Comparison of ENCODE assay signal across 1 cellular context in the genomic region with DNA sequence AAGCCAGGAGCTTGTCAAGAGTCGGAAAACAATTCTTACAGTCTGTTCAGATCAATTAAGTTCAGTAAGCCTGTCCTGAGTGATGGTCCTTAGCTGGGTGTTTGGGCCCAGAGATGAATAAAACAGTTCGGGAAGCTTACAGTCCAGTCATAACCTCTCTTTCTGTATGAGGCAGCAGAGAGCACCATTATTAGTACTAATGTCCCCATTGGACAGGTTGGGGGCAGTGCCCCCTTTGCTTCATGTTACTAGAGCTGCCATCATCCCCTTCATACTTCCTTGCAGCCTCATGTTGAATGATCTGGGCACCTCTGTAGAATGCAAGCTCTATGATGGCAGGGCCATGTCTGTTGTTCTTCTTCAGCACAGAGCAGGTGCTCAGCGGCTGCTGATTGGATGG.
TF ChIP-seq lines count a peak whose summit lies in the region.

No MANE protein-coding gene starts in this region.

TF ChIP-seq in HepG2, 621 proteins besides CTCF, POLR2A, EP300 and RAD21 (continued from another document):
- no peak for TF ChIP-seq ZNF597 (CRISPR knock-in tag; IDR thresholded peaks at IDR 0.05)
- no peak for TF ChIP-seq ZNF101 (CRISPR knock-in tag; IDR thresholded peaks at IDR 0.05; ENCODE audit: borderline replicate concordance, low read depth)
- TF ChIP-seq RARG (CRISPR knock-in tag; IDR thresholded peaks at IDR 0.05; ENCODE audit: low read depth) = no peak
- TF ChIP-seq NONO (IDR thresholded peaks at IDR 0.05) = no peak
- TF ChIP-seq NONO (CRISPR knock-in tag; conservative IDR thresholded peaks at IDR 0.05) = no peak
- no peak for TF ChIP-seq ZNF577 (CRISPR knock-in tag; IDR thresholded peaks at IDR 0.05; ENCODE audit: borderline replicate concordance, low read depth)
- TF ChIP-seq FOXK2 (IDR thresholded peaks at IDR 0.05) = no peak
- no peak for TF ChIP-seq ZNF550 (CRISPR knock-in tag; IDR thresholded peaks at IDR 0.05; ENCODE audit: borderline replicate concordance)
